ENCODE assay signal across 8 cellular contexts in the genomic region with DNA sequence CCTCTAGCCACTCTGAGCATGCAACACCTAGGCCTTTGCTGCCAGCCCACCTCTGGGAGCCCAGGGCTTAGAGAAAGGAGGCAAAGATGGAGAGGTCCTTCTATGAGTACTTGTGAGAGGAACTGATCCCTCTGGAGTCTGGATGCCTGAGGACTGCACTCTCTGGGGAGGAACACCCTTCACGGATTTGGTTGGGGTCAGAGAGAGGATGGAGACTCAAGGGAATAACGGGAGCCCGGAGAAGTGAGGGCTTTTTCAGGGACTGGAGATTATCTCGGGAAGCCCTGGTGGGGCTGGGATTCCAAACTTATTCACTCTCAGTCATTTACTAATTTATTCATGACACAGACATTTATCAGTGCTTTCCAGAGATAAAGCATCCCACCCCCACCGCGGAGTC. TPM values are rescaled to one million over a fixed set of nuclear protein-coding genes. Genes with fewer than 3 reads are reported as not detected.
A peak's percentile ranks its signal among the peaks of the same experiment; 100 is the strongest.
DNase-seq lines count a peak whose midpoint lies in the region; ATAC-seq and TF ChIP-seq lines count a peak whose summit lies in the region.

No MANE protein-coding gene starts in this region.

- TF ChIP-seq CTCF in GM10248 (IDR thresholded peaks at IDR 0.05; ENCODE audit: control extremely low read depth, extremely low read depth, low read depth, missing control alignments) (no peak), mucosa of descending colon (IDR thresholded peaks at IDR 0.05) (no peak)

- peaks cover 12% of the 10 kb centered on the region for H3K27me3 Mint-ChIP-seq in activated T-helper 2 cell treated with anti-CD3 and anti-CD28 coated beads, Interferon-gamma antibody, Interleukin-2, Interleukin-4, amounts not matched to agents 10 μg/mL and 5 μg/mL and 100 μg/mL, durations not matched to agents 14 hours and 24 hours and 36 hours (ENCODE audit: low read depth)
- H3K27me3 Mint-ChIP-seq in immature natural killer cell (ENCODE audit: low read depth in 3 of 3): peaks cover 0 to 12% (median 10%) of the 10 kb centered on the region in 3 donors
- H3K27me3 Mint-ChIP-seq in stimulated activated naive CD8-positive, alpha-beta T cell treated with anti-CD3 and anti-CD28 coated beads, Interleukin-15, amount 100 ng/mL, for 72 hours: peaks cover 14% of the 10 kb centered on the region

- POLR2A ChIA-PET in GM10248 (lab: Yijun Ruan, JAX): no interaction called here

- DNase-seq in NCI-H2171 treated with DMSO at 0.1 percent for 48 hours (lab: John Stamatoyannopoulos, UW) (peak; percentile 69), NCI-H2171 (lab: John Stamatoyannopoulos, UW) (no peak), immature natural killer cell (no peak), SIG-M5 treated with dmso at 0.1 percent for 504 hours (lab: John Stamatoyannopoulos, UW; ENCODE audit: unreplicated experiment) (no peak), GM10248 (ENCODE audit: extremely low spot score) (no peak), mucosa of descending colon (no peak)
- DNase-seq in activated T-helper 2 cell treated with anti-CD3 and anti-CD28 coated beads, Interferon-gamma antibody, Interleukin-2, Interleukin-4, amounts not matched to agents 10 μg/mL and 5 μg/mL and 100 μg/mL, durations not matched to agents 14 hours and 24 hours and 36 hours (ENCODE audit: low spot score): no peak
- DNase-seq in stimulated activated naive CD8-positive, alpha-beta T cell treated with anti-CD3 and anti-CD28 coated beads, Interleukin-15, amount 100 ng/mL, for 72 hours: no peak

- CTCF ChIA-PET in GM10248 (lab: Yijun Ruan, JAX): interaction anchor here (0.7 to 4.8 kb wide), 47 partner anchors 10 to 274 kb away, joined by 3 to 44 read pairs (median 4); partner anchors contain the start of genes CD52, CEP85, CNKSR1 and DHDDS

- H3K36me3 ChIP-seq in mucosa of descending colon (ENCODE audit: low read depth): no peaks in the 10 kb centered on the region

- H3K36me3 Mint-ChIP-seq in activated T-helper 2 cell treated with anti-CD3 and anti-CD28 coated beads, Interferon-gamma antibody, Interleukin-2, Interleukin-4, amounts not matched to agents 10 μg/mL and 5 μg/mL and 100 μg/mL, durations not matched to agents 14 hours and 24 hours and 36 hours (ENCODE audit: low read depth): peaks cover 3% of the 10 kb centered on the region
- H3K36me3 Mint-ChIP-seq in immature natural killer cell: no peaks in the 10 kb centered on the region

- no peak overlapping the region for H3K4me3 ChIP-seq in mucosa of descending colon

- intact Hi-C loops in activated T-helper 2 cell treated with anti-CD3 and anti-CD28 coated beads, Interferon-gamma antibody, Interleukin-2, Interleukin-4, amounts not matched to agents 10 μg/mL and 5 μg/mL and 100 μg/mL, durations not matched to agents 14 hours and 24 hours and 36 hours (cut with micrococcal nuclease): loop anchor here (1.0 to 10.0 kb wide), 4 partner anchors 64 to 226 kb away; no protein-coding TSS in a partner anchor
- intact Hi-C loops in mucosa of descending colon (cut with DNase I, micrococcal nuclease): loop anchor here in 1 of 2 donors (2.0 kb wide), 1 partner anchor 66 kb away; the partner anchor contains the start of gene CEP85

- no peaks in the 10 kb centered on the region for H3K9me3 Mint-ChIP-seq in activated T-helper 2 cell treated with anti-CD3 and anti-CD28 coated beads, Interferon-gamma antibody, Interleukin-2, Interleukin-4, amounts not matched to agents 10 μg/mL and 5 μg/mL and 100 μg/mL, durations not matched to agents 14 hours and 24 hours and 36 hours
- H3K9me3 Mint-ChIP-seq in immature natural killer cell: no peaks in the 10 kb centered on the region
- no peaks in the 10 kb centered on the region for H3K9me3 Mint-ChIP-seq in stimulated activated naive CD8-positive, alpha-beta T cell treated with anti-CD3 and anti-CD28 coated beads, Interleukin-15, amount 100 ng/mL, for 72 hours

- peaks cover 6% of the 10 kb centered on the region for H3K4me1 ChIP-seq in mucosa of descending colon (ENCODE audit: low read depth)

- H3K27ac Mint-ChIP-seq in activated T-helper 2 cell treated with anti-CD3 and anti-CD28 coated beads, Interferon-gamma antibody, Interleukin-2, Interleukin-4, amounts not matched to agents 10 μg/mL and 5 μg/mL and 100 μg/mL, durations not matched to agents 14 hours and 24 hours and 36 hours: peak overlapping the region; percentile 55
- no peak overlapping the region for H3K27ac Mint-ChIP-seq in immature natural killer cell
- peak overlapping the region in 1 of 2 donors; percentile 36 for H3K27ac Mint-ChIP-seq in stimulated activated naive CD8-positive, alpha-beta T cell treated with anti-CD3 and anti-CD28 coated beads, Interleukin-15, amount 100 ng/mL, for 72 hours

- peaks cover 26% of the 10 kb centered on the region for H3K4me1 Mint-ChIP-seq in activated T-helper 2 cell treated with anti-CD3 and anti-CD28 coated beads, Interferon-gamma antibody, Interleukin-2, Interleukin-4, amounts not matched to agents 10 μg/mL and 5 μg/mL and 100 μg/mL, durations not matched to agents 14 hours and 24 hours and 36 hours (ENCODE audit: low read depth)
- peaks cover 6 to 14% of the 10 kb centered on the region in 2 donors for H3K4me1 Mint-ChIP-seq in immature natural killer cell
- peaks cover 43% of the 10 kb centered on the region for H3K4me1 Mint-ChIP-seq in stimulated activated naive CD8-positive, alpha-beta T cell treated with anti-CD3 and anti-CD28 coated beads, Interleukin-15, amount 100 ng/mL, for 72 hours

- H3K4me3 Mint-ChIP-seq in activated T-helper 2 cell treated with anti-CD3 and anti-CD28 coated beads, Interferon-gamma antibody, Interleukin-2, Interleukin-4, amounts not matched to agents 10 μg/mL and 5 μg/mL and 100 μg/mL, durations not matched to agents 14 hours and 24 hours and 36 hours (ENCODE audit: low read depth): peak overlapping the region; percentile 66
- H3K4me3 Mint-ChIP-seq in immature natural killer cell: peak overlapping the region; percentile 68 to 91 (median 85)
- H3K4me3 Mint-ChIP-seq in stimulated activated naive CD8-positive, alpha-beta T cell treated with anti-CD3 and anti-CD28 coated beads, Interleukin-15, amount 100 ng/mL, for 72 hours: peak overlapping the region; percentile 57 to 97

- no peak for ATAC-seq in stimulated activated naive CD8-positive, alpha-beta T cell treated with anti-CD3 and anti-CD28 coated beads, Interleukin-15, amount 100 ng/mL, for 72 hours
- no peak for ATAC-seq in mucosa of descending colon

- H3K9me3 ChIP-seq in mucosa of descending colon: no peaks in the 10 kb centered on the region

RNA-seq across cellular contexts. Expression of gene C1orf232, which starts 0.4 kb away (rescaled TPM):
- not detected in 2 replicates for total RNA-seq in activated T-helper 2 cell treated with anti-CD3 and anti-CD28 coated beads, Interferon-gamma antibody, Interleukin-2, Interleukin-4, amounts not matched to agents 10 μg/mL and 5 μg/mL and 100 μg/mL, durations not matched to agents 14 hours and 24 hours and 36 hours
- not detected for polyA plus RNA-seq in immature natural killer cell
- not detected for total RNA-seq in mucosa of descending colon

RNA-seq across cellular contexts. Expression of gene ZNF593, which starts 0.5 kb away (rescaled TPM):
- total RNA-seq in activated T-helper 2 cell treated with anti-CD3 and anti-CD28 coated beads, Interferon-gamma antibody, Interleukin-2, Interleukin-4, amounts not matched to agents 10 μg/mL and 5 μg/mL and 100 μg/mL, durations not matched to agents 14 hours and 24 hours and 36 hours: 57.5 and 65.0 TPM in 2 replicates
- 10 to 100 TPM; 11.3 to 31.4 (median 27.1) TPM for polyA plus RNA-seq in immature natural killer cell
- total RNA-seq in mucosa of descending colon: 10 to 100 TPM; 14.8 to 21.4 (median 17.9) TPM

RNA-seq across cellular contexts. Expression of gene ZNF593OS, which starts 2.4 kb away (rescaled TPM):
- not detected in 2 replicates for total RNA-seq in activated T-helper 2 cell treated with anti-CD3 and anti-CD28 coated beads, Interferon-gamma antibody, Interleukin-2, Interleukin-4, amounts not matched to agents 10 μg/mL and 5 μg/mL and 100 μg/mL, durations not matched to agents 14 hours and 24 hours and 36 hours
- under 1 TPM in 1 of 3 donors, not detected in 2; 0.45 TPM for polyA plus RNA-seq in immature natural killer cell
- not detected for total RNA-seq in mucosa of descending colon

RNA-seq across cellular contexts. Expression of gene CNKSR1, which starts 8.1 kb away (rescaled TPM):
- 3.4 TPM in 2 replicates for total RNA-seq in activated T-helper 2 cell treated with anti-CD3 and anti-CD28 coated beads, Interferon-gamma antibody, Interleukin-2, Interleukin-4, amounts not matched to agents 10 μg/mL and 5 μg/mL and 100 μg/mL, durations not matched to agents 14 hours and 24 hours and 36 hours
- polyA plus RNA-seq in immature natural killer cell: not detected
- 10 to 100 TPM; 19.6 to 65.7 (median 38.6) TPM for total RNA-seq in mucosa of descending colon

RNA-seq across cellular contexts. Expression of gene FAM110D, which starts 10.3 kb away (rescaled TPM):
- total RNA-seq in activated T-helper 2 cell treated with anti-CD3 and anti-CD28 coated beads, Interferon-gamma antibody, Interleukin-2, Interleukin-4, amounts not matched to agents 10 μg/mL and 5 μg/mL and 100 μg/mL, durations not matched to agents 14 hours and 24 hours and 36 hours: 0.07 TPM in 1 of 2 replicates, not detected in the other
- polyA plus RNA-seq in immature natural killer cell: not detected
- total RNA-seq in mucosa of descending colon: 1 to 10 TPM in 2 of 3 donors, under 1 TPM in 1; 0.78 to 1.5 (median 1.5) TPM
